Comparison of ENCODE assay signal across 1 cellular context in genomic region chr17:81867952-81868673, GRCh38.
A peak's percentile ranks its signal among the peaks of the same experiment; 100 is the strongest.
TF ChIP-seq lines count a peak whose summit lies in the region.

No MANE protein-coding gene starts in this region.

TF ChIP-seq in HEK293, 187 proteins besides CTCF, POLR2A, EP300 and RAD21 (continued from another document and continues in another):
- TF ChIP-seq, protein P1, sequence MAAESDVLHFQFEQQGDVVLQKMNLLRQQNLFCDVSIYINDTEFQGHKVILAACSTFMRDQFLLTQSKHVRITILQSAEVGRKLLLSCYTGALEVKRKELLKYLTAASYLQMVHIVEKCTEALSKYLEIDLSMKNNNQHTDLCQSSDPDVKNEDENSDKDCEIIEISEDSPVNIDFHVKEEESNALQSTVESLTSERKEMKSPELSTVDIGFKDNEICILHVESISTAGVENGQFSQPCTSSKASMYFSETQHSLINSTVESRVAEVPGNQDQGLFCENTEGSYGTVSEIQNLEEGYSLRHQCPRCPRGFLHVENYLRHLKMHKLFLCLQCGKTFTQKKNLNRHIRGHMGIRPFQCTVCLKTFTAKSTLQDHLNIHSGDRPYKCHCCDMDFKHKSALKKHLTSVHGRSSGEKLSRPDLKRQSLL (tag by site-specific recombination; IDR thresholded peaks at IDR 0.05): 0 out of 2 replicates have a peak, but pooled peaks have one; percentile 7
- TF ChIP-seq, protein P2, sequence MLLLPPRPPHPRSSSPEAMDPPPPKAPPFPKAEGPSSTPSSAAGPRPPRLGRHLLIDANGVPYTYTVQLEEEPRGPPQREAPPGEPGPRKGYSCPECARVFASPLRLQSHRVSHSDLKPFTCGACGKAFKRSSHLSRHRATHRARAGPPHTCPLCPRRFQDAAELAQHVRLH (tag by site-specific recombination; IDR thresholded peaks at IDR 0.05): no peak
- TF ChIP-seq, protein P3, sequence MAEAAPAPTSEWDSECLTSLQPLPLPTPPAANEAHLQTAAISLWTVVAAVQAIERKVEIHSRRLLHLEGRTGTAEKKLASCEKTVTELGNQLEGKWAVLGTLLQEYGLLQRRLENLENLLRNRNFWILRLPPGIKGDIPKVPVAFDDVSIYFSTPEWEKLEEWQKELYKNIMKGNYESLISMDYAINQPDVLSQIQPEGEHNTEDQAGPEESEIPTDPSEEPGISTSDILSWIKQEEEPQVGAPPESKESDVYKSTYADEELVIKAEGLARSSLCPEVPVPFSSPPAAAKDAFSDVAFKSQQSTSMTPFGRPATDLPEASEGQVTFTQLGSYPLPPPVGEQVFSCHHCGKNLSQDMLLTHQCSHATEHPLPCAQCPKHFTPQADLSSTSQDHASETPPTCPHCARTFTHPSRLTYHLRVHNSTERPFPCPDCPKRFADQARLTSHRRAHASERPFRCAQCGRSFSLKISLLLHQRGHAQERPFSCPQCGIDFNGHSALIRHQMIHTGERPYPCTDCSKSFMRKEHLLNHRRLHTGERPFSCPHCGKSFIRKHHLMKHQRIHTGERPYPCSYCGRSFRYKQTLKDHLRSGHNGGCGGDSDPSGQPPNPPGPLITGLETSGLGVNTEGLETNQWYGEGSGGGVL (tag by site-specific recombination; IDR thresholded peaks at IDR 0.05): peak; percentile 76
- no peak for TF ChIP-seq ZNF19 (tag by site-specific recombination; IDR thresholded peaks at IDR 0.05; ENCODE audit: low read depth)
- no peak for TF ChIP-seq ZNF660 (tag by site-specific recombination; IDR thresholded peaks at IDR 0.05)
- no peak for TF ChIP-seq AEBP2 (tag by site-specific recombination; IDR thresholded peaks at IDR 0.05; ENCODE audit: borderline replicate concordance)
- TF ChIP-seq ZNF133 (tag by site-specific recombination; IDR thresholded peaks at IDR 0.05): no peak
- TF ChIP-seq ZNF548 (tag by site-specific recombination; IDR thresholded peaks at IDR 0.05): no peak
- no peak for TF ChIP-seq ZNF560 (tag by site-specific recombination; IDR thresholded peaks at IDR 0.05; ENCODE audit: borderline replicate concordance)
- no peak for TF ChIP-seq ZNF621 (tag by site-specific recombination; IDR thresholded peaks at IDR 0.05)
- 0 out of 2 replicates have a peak, but pooled peaks have one; percentile 4 for TF ChIP-seq ZNF473 (tag by site-specific recombination; IDR thresholded peaks at IDR 0.05)
- TF ChIP-seq ZNF280C (tag by site-specific recombination; IDR thresholded peaks at IDR 0.05): no peak
- TF ChIP-seq, protein P4, sequence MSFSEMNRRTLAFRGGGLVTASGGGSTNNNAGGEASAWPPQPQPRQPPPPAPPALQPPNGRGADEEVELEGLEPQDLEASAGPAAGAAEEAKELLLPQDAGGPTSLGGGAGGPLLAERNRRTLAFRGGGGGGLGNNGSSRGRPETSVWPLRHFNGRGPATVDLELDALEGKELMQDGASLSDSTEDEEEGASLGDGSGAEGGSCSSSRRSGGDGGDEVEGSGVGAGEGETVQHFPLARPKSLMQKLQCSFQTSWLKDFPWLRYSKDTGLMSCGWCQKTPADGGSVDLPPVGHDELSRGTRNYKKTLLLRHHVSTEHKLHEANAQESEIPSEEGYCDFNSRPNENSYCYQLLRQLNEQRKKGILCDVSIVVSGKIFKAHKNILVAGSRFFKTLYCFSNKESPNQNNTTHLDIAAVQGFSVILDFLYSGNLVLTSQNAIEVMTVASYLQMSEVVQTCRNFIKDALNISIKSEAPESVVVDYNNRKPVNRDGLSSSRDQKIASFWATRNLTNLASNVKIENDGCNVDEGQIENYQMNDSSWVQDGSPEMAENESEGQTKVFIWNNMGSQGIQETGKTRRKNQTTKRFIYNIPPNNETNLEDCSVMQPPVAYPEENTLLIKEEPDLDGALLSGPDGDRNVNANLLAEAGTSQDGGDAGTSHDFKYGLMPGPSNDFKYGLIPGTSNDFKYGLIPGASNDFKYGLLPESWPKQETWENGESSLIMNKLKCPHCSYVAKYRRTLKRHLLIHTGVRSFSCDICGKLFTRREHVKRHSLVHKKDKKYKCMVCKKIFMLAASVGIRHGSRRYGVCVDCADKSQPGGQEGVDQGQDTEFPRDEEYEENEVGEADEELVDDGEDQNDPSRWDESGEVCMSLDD (tag by site-specific recombination; IDR thresholded peaks at IDR 0.05): peak; percentile 62
- no peak for TF ChIP-seq ZNF555 (tag by site-specific recombination; conservative IDR thresholded peaks at IDR 0.05)
- TF ChIP-seq ZBTB7A (tag by site-specific recombination; IDR thresholded peaks at IDR 0.05; ENCODE audit: low read depth): no peak; the same call in 1 of the 2 replicates
- TF ChIP-seq, protein P5, sequence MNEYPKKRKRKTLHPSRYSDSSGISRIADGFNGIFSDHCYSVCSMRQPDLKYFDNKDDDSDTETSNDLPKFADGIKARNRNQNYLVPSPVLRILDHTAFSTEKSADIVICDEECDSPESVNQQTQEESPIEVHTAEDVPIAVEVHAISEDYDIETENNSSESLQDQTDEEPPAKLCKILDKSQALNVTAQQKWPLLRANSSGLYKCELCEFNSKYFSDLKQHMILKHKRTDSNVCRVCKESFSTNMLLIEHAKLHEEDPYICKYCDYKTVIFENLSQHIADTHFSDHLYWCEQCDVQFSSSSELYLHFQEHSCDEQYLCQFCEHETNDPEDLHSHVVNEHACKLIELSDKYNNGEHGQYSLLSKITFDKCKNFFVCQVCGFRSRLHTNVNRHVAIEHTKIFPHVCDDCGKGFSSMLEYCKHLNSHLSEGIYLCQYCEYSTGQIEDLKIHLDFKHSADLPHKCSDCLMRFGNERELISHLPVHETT (tag by site-specific recombination; IDR thresholded peaks at IDR 0.05): no peak
- TF ChIP-seq GLIS1 (tag by site-specific recombination; IDR thresholded peaks at IDR 0.05): peak; percentile 89
- peak; percentile 8; the same call in 1 of the 2 replicates for TF ChIP-seq ZBTB8A (tag by site-specific recombination; IDR thresholded peaks at IDR 0.05)
- no peak for TF ChIP-seq ZNF624 (tag by site-specific recombination; IDR thresholded peaks at IDR 0.05)
- 0 out of 2 replicates have a peak, but pooled peaks have one; percentile 3 for TF ChIP-seq ZBTB21 (tag by site-specific recombination; IDR thresholded peaks at IDR 0.05)
- TF ChIP-seq ZNF341 (tag by site-specific recombination; IDR thresholded peaks at IDR 0.05; ENCODE audit: low read depth): no peak
- TF ChIP-seq ZNF518A (tag by site-specific recombination; conservative IDR thresholded peaks at IDR 0.05; ENCODE audit: low read depth): no peak
- TF ChIP-seq, protein P6, sequence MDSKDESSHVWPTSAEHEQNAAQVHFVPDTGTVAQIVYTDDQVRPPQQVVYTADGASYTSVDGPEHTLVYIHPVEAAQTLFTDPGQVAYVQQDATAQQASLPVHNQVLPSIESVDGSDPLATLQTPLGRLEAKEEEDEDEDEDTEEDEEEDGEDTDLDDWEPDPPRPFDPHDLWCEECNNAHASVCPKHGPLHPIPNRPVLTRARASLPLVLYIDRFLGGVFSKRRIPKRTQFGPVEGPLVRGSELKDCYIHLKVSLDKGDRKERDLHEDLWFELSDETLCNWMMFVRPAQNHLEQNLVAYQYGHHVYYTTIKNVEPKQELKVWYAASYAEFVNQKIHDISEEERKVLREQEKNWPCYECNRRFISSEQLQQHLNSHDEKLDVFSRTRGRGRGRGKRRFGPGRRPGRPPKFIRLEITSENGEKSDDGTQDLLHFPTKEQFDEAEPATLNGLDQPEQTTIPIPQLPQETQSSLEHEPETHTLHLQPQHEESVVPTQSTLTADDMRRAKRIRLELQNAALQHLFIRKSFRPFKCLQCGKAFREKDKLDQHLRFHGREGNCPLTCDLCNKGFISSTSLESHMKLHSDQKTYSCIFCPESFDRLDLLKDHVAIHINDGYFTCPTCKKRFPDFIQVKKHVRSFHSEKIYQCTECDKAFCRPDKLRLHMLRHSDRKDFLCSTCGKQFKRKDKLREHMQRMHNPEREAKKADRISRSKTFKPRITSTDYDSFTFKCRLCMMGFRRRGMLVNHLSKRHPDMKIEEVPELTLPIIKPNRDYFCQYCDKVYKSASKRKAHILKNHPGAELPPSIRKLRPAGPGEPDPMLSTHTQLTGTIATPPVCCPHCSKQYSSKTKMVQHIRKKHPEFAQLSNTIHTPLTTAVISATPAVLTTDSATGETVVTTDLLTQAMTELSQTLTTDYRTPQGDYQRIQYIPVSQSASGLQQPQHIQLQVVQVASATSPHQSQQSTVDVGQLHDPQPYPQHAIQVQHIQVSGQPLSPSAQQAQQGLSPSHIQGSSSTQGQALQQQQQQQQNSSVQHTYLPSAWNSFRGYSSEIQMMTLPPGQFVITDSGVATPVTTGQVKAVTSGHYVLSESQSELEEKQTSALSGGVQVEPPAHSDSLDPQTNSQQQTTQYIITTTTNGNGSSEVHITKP (tag by site-specific recombination; IDR thresholded peaks at IDR 0.05): no peak
- TF ChIP-seq ZNF571 (tag by site-specific recombination; IDR thresholded peaks at IDR 0.05): no peak
- peak; percentile 70 for TF ChIP-seq ZFP37 (tag by site-specific recombination; IDR thresholded peaks at IDR 0.05)
- TF ChIP-seq ZNF211 (tag by site-specific recombination; IDR thresholded peaks at IDR 0.05; ENCODE audit: low read depth): no peak
- TF ChIP-seq ZNF610 (tag by site-specific recombination; IDR thresholded peaks at IDR 0.05; ENCODE audit: borderline replicate concordance): no peak; the same call in 1 of the 2 replicates
- TF ChIP-seq REST (tag by site-specific recombination; IDR thresholded peaks at IDR 0.05): 0 out of 2 replicates have a peak, but pooled peaks have one; percentile 20
